ENCODE assay signal across 8 cellular contexts in genomic region chr12:89756100-89756637, GRCh38. TPM values are rescaled to one million over a fixed set of nuclear protein-coding genes. Genes with fewer than 3 reads are reported as not detected.
A peak's percentile ranks its signal among the peaks of the same experiment; 100 is the strongest.
DNase-seq lines count a peak whose midpoint lies in the region; ATAC-seq, FAIRE-seq and TF ChIP-seq lines count a peak whose summit lies in the region.

No MANE protein-coding gene starts in this region.

- H3K4me3 ChIP-seq in ACC112 (ENCODE audit: low read depth, low read length), result no peak overlapping the region; the same call in 1 of the 2 replicates
- H3K4me3 ChIP-seq in K562, result no peak overlapping the region
- no peak overlapping the region for H3K4me3 ChIP-seq in ovary

- peaks cover 26% of the 10 kb centered on the region for H3K4me1 ChIP-seq in ACC112 (ENCODE audit: control insufficient read depth, insufficient read depth, low read length, unreplicated experiment)
- H3K4me1 ChIP-seq in K562 (replicated peaks in 1 of 2; ENCODE audit: control insufficient read depth in 2 of 2, insufficient read depth in 2 of 2, low read length in 2 of 2), result peaks cover 0 to 16% of the 10 kb centered on the region in 2 experiments; a peak in 3 of 5 replicates
- H3K4me1 ChIP-seq in ovary (ENCODE audit: insufficient read depth), result no peaks in the 10 kb centered on the region

- FAIRE-seq in K562 (lab: Jason Lieb, UNC), result no peak

- no peaks in the 10 kb centered on the region for H3K9me1 ChIP-seq in K562 (ENCODE audit: control insufficient read depth, insufficient read depth, low read length)

- ATAC-seq in GM19452 (IDR thresholded peaks at IDR 0.05; ENCODE audit: unreplicated experiment) (peak; percentile 25), HG03432 (IDR thresholded peaks at IDR 0.05; ENCODE audit: unreplicated experiment) (peak; percentile 5), K562 (peak; percentile 23)

- CTCF ChIA-PET in K562 (lab: Yijun Ruan, JAX; ENCODE audit: low intra/inter-chr PET ratio), result no interaction called here

- TF ChIP-seq POLR2A in K562 (conservative IDR thresholded peaks at IDR 0.05) (no peak), ovary (IDR thresholded peaks at IDR 0.05) (no peak)

- H3K9me3 ChIP-seq in K562 (replicated peaks; ENCODE audit: control insufficient read depth, insufficient read depth, low read depth, low read length), result no peaks in the 10 kb centered on the region
- no peaks in the 10 kb centered on the region for H3K9me3 ChIP-seq in ovary

- no peak overlapping the region for H3K4me2 ChIP-seq in K562 (ENCODE audit: insufficient read depth, low read length)

- H4K20me1 ChIP-seq in K562 (replicated peaks; ENCODE audit: control insufficient read depth, insufficient read depth, low read length), result no peaks in the 10 kb centered on the region

- H3K27me3 ChIP-seq in ACC112 (ENCODE audit: insufficient read depth, low read length) (no peaks in the 10 kb centered on the region), K562 (ENCODE audit: control insufficient read depth in 2 of 2, insufficient read depth in 2 of 2, low read length in 2 of 2) (no peaks in the 10 kb centered on the region), ovary (no peaks in the 10 kb centered on the region)

- H3K27ac ChIP-seq in ACC112 (ENCODE audit: low read depth, low read length) (peak overlapping the region; percentile 98), K562 (ENCODE audit: extremely low read depth, low read depth, low read length) (peak overlapping the region; percentile 71; the same call in 2 of the 3 replicates), ovary (no peak overlapping the region)

- POLR2A ChIA-PET in K562 (lab: Yijun Ruan, JAX), result no interaction called here

- H3K36me3 ChIP-seq in ACC112 (ENCODE audit: insufficient read depth, low read length), result no peaks in the 10 kb centered on the region
- H3K36me3 ChIP-seq in K562 (ENCODE audit: control insufficient read depth, insufficient read depth, low read length), result no peaks in the 10 kb centered on the region
- H3K36me3 ChIP-seq in ovary, result no peaks in the 10 kb centered on the region

- intact Hi-C loops in K562 (cut with micrococcal nuclease), result no loop called here
- intact Hi-C loops in ovary (cut with DNase I), result no loop called here

- H3K79me2 ChIP-seq in ACC112 (ENCODE audit: control insufficient read depth, insufficient read depth, low read length, unreplicated experiment), result no peaks in the 10 kb centered on the region
- no peaks in the 10 kb centered on the region for H3K79me2 ChIP-seq in K562 (ENCODE audit: control insufficient read depth, insufficient read depth, low read length)

- H3K9ac ChIP-seq in K562 (ENCODE audit: insufficient read depth in 1 of 2, low read depth in 2 of 2, low read length in 2 of 2), result peak overlapping the region in 1 of 2 experiments; percentile 26; a peak in 1 of 4 replicates

- in situ Hi-C loops in K562 (cut with MboI), result no loop called here

- 13% methylated on average over 5 of the region's 5 CpGs for WGBS in K562 (ENCODE audit: insufficient coverage, low coverage, missing lambda C conversion rate)
- WGBS in ovary, 3 donors, result 74 to 94% (median 89%) methylated on average over 5 of the region's 5 CpGs

- H2AFZ ChIP-seq in ACC112 (ENCODE audit: low read length, unreplicated experiment) (no peak overlapping the region), K562 (ENCODE audit: low read depth, low read length) (0 out of 2 replicates have a peak overlapping the region, but pooled peaks have one; percentile 52)

- TF ChIP-seq CTCF in K562 (IDR thresholded peaks at IDR 0.05 in 2 of 3, conservative IDR thresholded peaks at IDR 0.05 in 1 of 3; ENCODE audit: insufficient read depth in 2 of 3, low read depth in 1 of 3, low read length in 3 of 3), result no peak
- TF ChIP-seq CTCF in ovary (IDR thresholded peaks at IDR 0.05), result no peak

- TF ChIP-seq EP300 in K562 (IDR thresholded peaks at IDR 0.05; ENCODE audit: low read length) (no peak), ovary (IDR thresholded peaks at IDR 0.05) (no peak)

- DNase-seq in K562 (ENCODE audit: extremely low read depth in 1 of 4, low spot score in 3 of 4) (no peak), HPDE6-E6E7 (ENCODE audit: extremely low spot score) (no peak), ovary (no peak), NCI-H1694 (lab: John Stamatoyannopoulos, UW) (no peak), ureter (ENCODE audit: low spot score) (no peak)

- no TSS peak for BruUV-seq in K562 (replicated peaks; lab: Mats Ljungman, UMichigan)

- no peak for TF ChIP-seq RAD21 in K562 (CRISPR knock-in tag; conservative IDR thresholded peaks at IDR 0.05 in 1 of 2, IDR thresholded peaks at IDR 0.05 in 1 of 2)

TF ChIP-seq in K562, 482 proteins besides CTCF, POLR2A, EP300 and RAD21 (continues in another document):
- TF ChIP-seq NFRKB (IDR thresholded peaks at IDR 0.05; ENCODE audit: low read depth) (peak; percentile 77; the same call in 1 of the 2 replicates), ZBTB40 (IDR thresholded peaks at IDR 0.05) (0 out of 2 replicates have a peak, but pooled peaks have one; percentile 20), ZBTB40 (CRISPR knock-in tag; IDR thresholded peaks at IDR 0.05) (no peak)

RNA-seq across cellular contexts. Expression of gene ATP2B1, which starts 47.5 kb away (rescaled TPM):
- total RNA-seq in K562 (2011; cell fraction: chromatin; rRNA removed; ENCODE audit: low replicate concordance), result 36.0 and 177 TPM in 2 replicates
- 21.2 and 30.4 TPM in 2 replicates for total RNA-seq in K562 (2011; cell fraction: nucleolus; rRNA removed)
- total RNA-seq in K562 (2011; cell fraction: nucleoplasm; rRNA removed), result 57.1 and 97.8 TPM in 2 replicates
- 15.4 and 27.9 TPM in 2 replicates for total RNA-seq in K562 (2014; rRNA removed)
- 38.3 and 45.9 TPM in 2 replicates for total RNA-seq in K562 (2014; rRNA removed; fragmentation: Illumina TruSeq; extraction: Trizol)
- 35.0 and 39.0 TPM in 2 replicates for total RNA-seq in K562 (2015; rRNA removed; fragmentation: Illumina TruSeq; extraction: Trizol)
- total RNA-seq in K562 (2021), result 27.5 and 27.8 TPM in 2 replicates
- polyA plus RNA-seq in K562 (2011; rRNA removed), result 17.5 and 22.7 TPM in 2 replicates
- 3.3 and 7.2 TPM in 2 replicates for polyA plus RNA-seq in K562 (2011; cell fraction: cytosol; rRNA removed)
- polyA plus RNA-seq in K562 (2011; cell fraction: nucleus; rRNA removed), result 19.0 and 29.5 TPM in 2 replicates
- 12.7 and 20.0 TPM in 2 replicates for polyA plus RNA-seq in K562 (2012)
- 26.1 and 28.5 TPM in 2 replicates for polyA plus RNA-seq in K562 (2014; fragmentation: Illumina TruSeq; extraction: Trizol)
- 1 to 10 TPM; 8.6 to 9.7 TPM for polyA plus RNA-seq in K562 (2014; fragmentation: Nextera tagmentation; extraction: Ambion mirVana)
- 16.2 and 26.5 TPM in 2 replicates for polyA plus RNA-seq in K562 (2014; rRNA removed)
- 50.0 and 57.4 TPM in 2 replicates for polyA minus RNA-seq in K562 (2011; rRNA and poly(A)+ RNA removed)
- polyA minus RNA-seq in K562 (2011; cell fraction: cytosol; rRNA and poly(A)+ RNA removed), result 18.1 and 19.4 TPM in 2 replicates
- polyA minus RNA-seq in K562 (2011; cell fraction: nucleus; rRNA and poly(A)+ RNA removed), result 27.1 and 50.1 TPM in 2 replicates
- 10 to 100 TPM; 24.8 to 60.3 (median 33.0) TPM for total RNA-seq in ovary
- 10 to 100 TPM in 1 of 2 donors, 1 to 10 TPM in 1; 9.0 to 17.5 TPM for polyA plus RNA-seq in ovary
- 72.1 TPM for total RNA-seq in ureter

Comparison
In these comparisons a context has a peak if more than half of its experiments do, and no peak if none do; other contexts are left out.
1. H3K27ac ChIP-seq: peak in ACC112 (single experiment) and K562 (single experiment); none in ovary (0 of 2).
2. Peak in every context shown above with its lines, with median percentiles within 50 percentile points of each other: ATAC-seq.